Comparison of ENCODE assay signal across 23 cellular contexts in genomic region chr2:156956161-156956560, GRCh38.
"Had no signal": no experiment of that assay in that cellular context is flagged by ENCODE, and none has a peak within 500 bp of the region (broad histone marks: within the 10 kb centered on the region; RNA-seq: fewer than 3 reads in every experiment).

No MANE protein-coding gene starts in this region.

- DNase-seq: cortex of kidney; dorsolateral prefrontal cortex; effector CD8-positive, alpha-beta T cell; esophagus squamous epithelium; gastrocnemius medialis; immature natural killer cell; kidney; left cardiac atrium; left ventricle myocardium inferior; lower lobe of right lung; mesendoderm; naive B cell; sigmoid colon; stimulated activated CD4-positive, alpha-beta T cell treated with anti-CD3 and anti-CD28 coated beads, Interleukin-2, amount 100 ng/mL, for 24 hours; stimulated activated naive CD4-positive, alpha-beta T cell; stomach; substantia nigra; transverse colon had no signal

- ATAC-seq: gastrocnemius medialis, left cardiac atrium, lower lobe of right lung had no signal

- H3K27me3 ChIP-seq: dorsolateral prefrontal cortex, esophagus squamous epithelium, gastrocnemius medialis, neutrophil, sigmoid colon, stomach, transverse colon had no signal

- H3K9me3 ChIP-seq: gastrocnemius medialis had no signal

- H3K27ac Mint-ChIP-seq: immature natural killer cell, naive B cell, nephron had no signal

- H3K4me1 ChIP-seq: gastrocnemius medialis, left ventricle myocardium inferior, lower lobe of right lung, sigmoid colon, stomach, transverse colon had no signal

- H3K9me3 Mint-ChIP-seq: central memory CD8-positive, alpha-beta T cell had no signal

- H3K4me3 ChIP-seq: dorsolateral prefrontal cortex, esophagus squamous epithelium, gastrocnemius medialis, left ventricle myocardium inferior, lower lobe of right lung, sigmoid colon, skin epidermis, stomach, thoracic aorta, transverse colon had no signal

- H3K4me1 Mint-ChIP-seq: central memory CD8-positive, alpha-beta T cell; immature natural killer cell; naive B cell; nephron had no signal

- H3K27ac ChIP-seq: dorsolateral prefrontal cortex, esophagus squamous epithelium, gastrocnemius medialis, left ventricle myocardium inferior, lower lobe of right lung, neutrophil, sigmoid colon, skin epidermis, stomach, thoracic aorta, transverse colon had no signal

- H3K4me3 Mint-ChIP-seq: central memory CD8-positive, alpha-beta T cell; immature natural killer cell; naive B cell; nephron had no signal

- H3K36me3 Mint-ChIP-seq: immature natural killer cell, naive B cell had no signal

- H3K27me3 Mint-ChIP-seq: central memory CD8-positive, alpha-beta T cell; naive B cell had no signal

- H3K36me3 ChIP-seq: esophagus squamous epithelium, gastrocnemius medialis, left ventricle myocardium inferior, lower lobe of right lung, neutrophil, sigmoid colon, stomach, thoracic aorta, transverse colon had no signal
